In the genomic region with DNA sequence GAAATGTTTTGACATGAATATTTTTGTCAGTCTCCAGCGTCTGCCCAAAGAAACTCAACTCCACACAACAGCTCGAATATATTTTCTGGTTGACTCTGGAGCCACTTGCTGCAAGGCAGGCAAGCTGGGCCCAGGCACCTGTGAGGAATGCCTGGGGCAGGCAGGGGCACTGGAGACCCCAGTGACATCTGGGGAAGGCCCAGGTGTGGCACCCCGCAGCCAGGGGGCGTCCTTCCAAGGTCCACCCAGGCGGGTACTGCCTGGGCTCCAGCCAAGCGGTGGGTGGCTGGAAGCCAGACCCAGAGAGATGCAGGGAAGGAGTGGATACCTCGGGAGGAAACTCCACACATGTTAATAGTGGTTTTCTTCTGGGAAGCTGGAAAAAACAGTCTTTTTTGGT, we compare ENCODE assay signal across 2 cellular contexts.
TF ChIP-seq lines count a peak whose summit lies in the region.

No MANE protein-coding gene starts in this region.

TF ChIP-seq in IMR-90, 13 proteins besides CTCF, POLR2A, EP300 and RAD21:
- TF ChIP-seq SMC3 (IDR thresholded peaks at IDR 0.05; ENCODE audit: low read depth, low read length) = no peak
- TF ChIP-seq NFE2L2 (IDR thresholded peaks at IDR 0.05; ENCODE audit: low read depth, low read length) = no peak
- no peak for TF ChIP-seq CEBPB (IDR thresholded peaks at IDR 0.05; ENCODE audit: low read depth, low read length)
- TF ChIP-seq CHD1 (IDR thresholded peaks at IDR 0.05; ENCODE audit: low read depth, low read length) = no peak
- no peak for TF ChIP-seq BHLHE40 (IDR thresholded peaks at IDR 0.05; ENCODE audit: low read depth, low read length)
- TF ChIP-seq RFX5 (IDR thresholded peaks at IDR 0.05; ENCODE audit: low read depth, low read length) = no peak
- TF ChIP-seq, protein P1, sequence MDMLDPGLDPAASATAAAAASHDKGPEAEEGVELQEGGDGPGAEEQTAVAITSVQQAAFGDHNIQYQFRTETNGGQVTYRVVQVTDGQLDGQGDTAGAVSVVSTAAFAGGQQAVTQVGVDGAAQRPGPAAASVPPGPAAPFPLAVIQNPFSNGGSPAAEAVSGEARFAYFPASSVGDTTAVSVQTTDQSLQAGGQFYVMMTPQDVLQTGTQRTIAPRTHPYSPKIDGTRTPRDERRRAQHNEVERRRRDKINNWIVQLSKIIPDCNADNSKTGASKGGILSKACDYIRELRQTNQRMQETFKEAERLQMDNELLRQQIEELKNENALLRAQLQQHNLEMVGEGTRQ (IDR thresholded peaks at IDR 0.05; ENCODE audit: low read depth, low read length) = no peak
- no peak for TF ChIP-seq RCOR1 (IDR thresholded peaks at IDR 0.05; ENCODE audit: insufficient replicate concordance, low read length)
- no peak for TF ChIP-seq MXI1 (IDR thresholded peaks at IDR 0.05; ENCODE audit: borderline replicate concordance, low read depth, low read length)

TF ChIP-seq in H1, 55 proteins besides CTCF, POLR2A, EP300 and RAD21:
- TF ChIP-seq GTF2F1 (IDR thresholded peaks at IDR 0.05; ENCODE audit: borderline replicate concordance, low read depth, low read length) = no peak
- no peak for TF ChIP-seq KDM4A (IDR thresholded peaks at IDR 0.05; ENCODE audit: low read depth, low read length, severe bottlenecking)
- no peak for TF ChIP-seq RXRA (IDR thresholded peaks at IDR 0.05; ENCODE audit: insufficient read depth, low read depth, low read length)
TF ChIP-seq in H1: peak in this region for 0.
